8 cellular contexts compared by ENCODE assay signal in the genomic region with DNA sequence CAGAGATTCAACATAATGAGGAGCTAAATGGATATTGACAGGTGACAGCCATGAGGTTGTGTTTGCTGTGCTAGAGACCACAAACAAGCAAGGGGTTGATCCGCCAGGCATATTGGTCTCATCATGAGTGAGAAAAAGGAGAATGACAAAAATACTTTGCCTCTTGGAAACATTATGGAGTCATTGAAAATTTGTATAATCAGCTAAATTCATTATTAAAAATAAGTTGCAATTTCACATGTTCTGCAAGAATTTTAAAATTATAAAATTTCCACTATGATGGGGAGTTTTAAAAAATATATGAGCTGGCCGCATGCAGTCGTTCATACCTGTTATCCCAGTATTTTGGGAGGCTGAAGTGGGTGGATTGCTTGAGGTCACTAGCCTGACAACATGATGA.
"Had no signal": no experiment of that assay in that cellular context is flagged by ENCODE, and none has a peak within 500 bp of the region (broad histone marks: within the 10 kb centered on the region; RNA-seq: fewer than 3 reads in every experiment).

No MANE protein-coding gene starts in this region.

- DNase-seq: GDM1, GF-D8 had no signal

- H3K4me3 ChIP-seq: GM12878 had no signal

- FAIRE-seq: G401.6, GM12878, GM12891, GM12892, GM18507, GM19239 had no signal

- ATAC-seq: GM12878 had no signal
